ENCODE assay signal across 27 cellular contexts in genomic region chr6:133796235-133796634, GRCh38.
"Had no signal": no experiment of that assay in that cellular context is flagged by ENCODE, and none has a peak within 500 bp of the region (broad histone marks: within the 10 kb centered on the region; RNA-seq: fewer than 3 reads in every experiment).

No MANE protein-coding gene starts in this region.

- DNase-seq: colonic mucosa; cortex of kidney; dermis blood vessel endothelial cell; dorsolateral prefrontal cortex; effector CD4-positive, alpha-beta T cell; effector CD8-positive, alpha-beta T cell; effector memory CD4-positive, alpha-beta T cell; effector memory CD8-positive, alpha-beta T cell; endodermal cell; erythroblast; esophagus squamous epithelium; foreskin keratinocyte; foreskin melanocyte; gastrocnemius medialis; glutamatergic neuron; head of caudate nucleus; heart left ventricle; heart right ventricle had no signal

- H3K36me3 ChIP-seq: colonic mucosa, esophagus muscularis mucosa, esophagus squamous epithelium, gastrocnemius medialis, gastroesophageal sphincter, heart left ventricle, heart right ventricle had no signal

- H3K27me3 ChIP-seq: colonic mucosa, esophagus muscularis mucosa, esophagus squamous epithelium, gastrocnemius medialis, gastroesophageal sphincter, heart left ventricle, heart right ventricle had no signal

- H3K27ac ChIP-seq: colonic mucosa, dorsolateral prefrontal cortex, epithelial cell of prostate, esophagus muscularis mucosa, esophagus squamous epithelium, foreskin keratinocyte, gastrocnemius medialis, gastroesophageal sphincter, heart left ventricle, heart right ventricle had no signal

- H3K4me3 ChIP-seq: colonic mucosa, coronary artery, dorsolateral prefrontal cortex, esophagus muscularis mucosa, esophagus squamous epithelium, gastrocnemius medialis, gastroesophageal sphincter, heart left ventricle, heart right ventricle had no signal

- H3K9me3 ChIP-seq: colonic mucosa, gastrocnemius medialis had no signal

- H3K4me1 ChIP-seq: colonic mucosa, esophagus muscularis mucosa, esophagus squamous epithelium, foreskin keratinocyte, gastrocnemius medialis, gastroesophageal sphincter, heart left ventricle, heart right ventricle had no signal

- FAIRE-seq: colon, endometrium, endothelial cell of umbilical vein, frontal cortex had no signal

- ATAC-seq: effector memory CD8-positive, alpha-beta T cell; esophagus mucosa; foreskin keratinocyte; gastrocnemius medialis; gastroesophageal sphincter; heart left ventricle; heart right ventricle had no signal
